In genomic region chr1:160618327-160618726, GRCh38 we compare ENCODE assay signal across 1 cellular context.
A peak's percentile ranks its signal among the peaks of the same experiment; 100 is the strongest.
TF ChIP-seq lines count a peak whose summit lies in the region.

No MANE protein-coding gene starts in this region.

TF ChIP-seq in GM12878, 131 proteins besides CTCF, POLR2A, EP300 and RAD21:
- TF ChIP-seq TBL1XR1 (IDR thresholded peaks at IDR 0.05; ENCODE audit: low read depth, low read length): no peak
- 0 out of 2 replicates have a peak, but pooled peaks have one; percentile 47 for TF ChIP-seq BMI1 (IDR thresholded peaks at IDR 0.05; ENCODE audit: borderline replicate concordance)
- peak; percentile 10; the same call in 1 of the 2 replicates for TF ChIP-seq POLR2AphosphoS5 (IDR thresholded peaks at IDR 0.05; ENCODE audit: low read length)
